8 cellular contexts compared by ENCODE assay signal in the genomic region with DNA sequence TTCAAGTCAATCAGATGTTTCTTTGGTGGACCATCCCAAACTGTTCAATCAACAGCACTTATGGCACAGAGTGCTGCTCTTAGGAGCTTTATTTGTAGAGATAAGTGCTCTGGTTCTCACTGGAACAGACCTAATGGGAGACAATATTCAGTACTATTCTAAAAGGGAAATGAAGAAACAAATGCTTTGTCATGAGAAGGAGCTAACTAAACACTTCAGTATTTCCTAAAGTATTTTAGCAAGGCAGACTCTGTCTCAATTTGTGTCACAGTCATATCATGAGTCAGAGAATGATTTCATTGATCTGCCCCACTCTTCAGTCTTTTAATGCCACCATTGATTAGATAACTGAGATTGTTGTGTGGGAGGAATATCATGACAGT.
A peak's percentile ranks its signal among the peaks of the same experiment; 100 is the strongest.
DNase-seq lines count a peak whose midpoint lies in the region; ATAC-seq, FAIRE-seq and TF ChIP-seq lines count a peak whose summit lies in the region.

No MANE protein-coding gene starts in this region.

- ATAC-seq in GM18858 (IDR thresholded peaks at IDR 0.05; ENCODE audit: unreplicated experiment) (peak; percentile 24), HG02678 (IDR thresholded peaks at IDR 0.05; ENCODE audit: unreplicated experiment) (peak; percentile 37), Right ventricle myocardium superior (ENCODE audit: poor library complexity) (no peak), left ventricle myocardium superior (no peak)

- FAIRE-seq in kidney (lab: Jason Lieb, UNC), result no peak

- CTCF ChIA-PET in OCI-LY7 (lab: Charles Lee; ENCODE audit: unreplicated experiment), result no interaction called here

- H3K4me2 ChIP-seq in OCI-LY7 (ENCODE audit: low read length), result peak overlapping the region; percentile 74

- H4K20me1 ChIP-seq in OCI-LY7 (ENCODE audit: insufficient read depth, low read length), result no peaks in the 10 kb centered on the region

- H3K9ac ChIP-seq in kidney (ENCODE audit: low read length in 2 of 2), result no peak overlapping the region

- H3K4me1 ChIP-seq in OCI-LY7 (ENCODE audit: insufficient read depth, low read length, poor library complexity, severe bottlenecking) (peaks cover 41% of the 10 kb centered on the region), mesodermal cell (ENCODE audit: control insufficient read depth, insufficient read depth, low read length, poor library complexity, severe bottlenecking) (peaks cover 23% of the 10 kb centered on the region), kidney (ENCODE audit: control insufficient read depth in 1 of 2, insufficient read depth in 1 of 2, low read depth in 1 of 2, low read length in 2 of 2) (no peaks in the 10 kb centered on the region)

- H3K9me3 ChIP-seq in OCI-LY7 (ENCODE audit: low read length) (no peaks in the 10 kb centered on the region), mesodermal cell (ENCODE audit: control insufficient read depth, low read length) (no peaks in the 10 kb centered on the region), kidney (ENCODE audit: control insufficient read depth in 1 of 2, low read length in 2 of 2) (no peaks in the 10 kb centered on the region)

- H3K9me2 ChIP-seq in OCI-LY7 (ENCODE audit: insufficient read depth, low read length), result no peaks in the 10 kb centered on the region

- TF ChIP-seq CTCF in OCI-LY7 (conservative IDR thresholded peaks at IDR 0.05; ENCODE audit: low read length), result no peak
- TF ChIP-seq CTCF in kidney (IDR thresholded peaks at IDR 0.05; ENCODE audit: borderline replicate concordance, extremely low read depth, insufficient read depth), result no peak

- no peaks in the 10 kb centered on the region for H3K79me2 ChIP-seq in OCI-LY7 (ENCODE audit: insufficient read depth, low read depth, low read length)

- H2AFZ ChIP-seq in OCI-LY7 (ENCODE audit: low read length), result peak overlapping the region; percentile 93; the same call in 1 of the 2 replicates

- intact Hi-C loops in OCI-LY7 (cut with micrococcal nuclease; ENCODE audit: unreplicated experiment), result loop anchor here (5.0 kb wide), 3 partner anchors 47 to 177 kb away; partner anchors contain the start of genes KIAA0825 and SLF1
- intact Hi-C loops in Right ventricle myocardium superior (cut with DNase I), result no loop called here
- intact Hi-C loops in kidney (cut with DNase I), result no loop called here
- intact Hi-C loops in left ventricle myocardium superior (cut with micrococcal nuclease), result no loop called here

- POLR2A ChIA-PET in OCI-LY7 (lab: Charles Lee), result interaction anchor here (0.7 to 1.5 kb wide), 4 partner anchors 8 to 1751 kb away, joined by 3 read pairs; no protein-coding TSS in a partner anchor

- no peaks in the 10 kb centered on the region for H3K36me3 ChIP-seq in OCI-LY7 (ENCODE audit: insufficient read depth, low read length)
- no peaks in the 10 kb centered on the region for H3K36me3 ChIP-seq in mesodermal cell (ENCODE audit: control insufficient read depth, insufficient read depth, low read length)
- H3K36me3 ChIP-seq in kidney (ENCODE audit: control insufficient read depth in 1 of 2, insufficient read depth in 2 of 2, low read length in 2 of 2), result no peaks in the 10 kb centered on the region

- DNase-seq in OCI-LY7 (ENCODE audit: low spot score) (no peak), Right ventricle myocardium superior (no peak), kidney (no peak), left ventricle myocardium superior (no peak)
- no peak for DNase-seq in activated effector memory CD4-positive, alpha-beta T cell treated with anti-CD3 and anti-CD28 coated beads, Interleukin-2, amount 50 U/mL, for 16 hours

- no TSS peak for BruUV-seq in OCI-LY7 (replicated peaks; lab: Mats Ljungman, UMichigan)

- H3K27ac ChIP-seq in OCI-LY7 (ENCODE audit: low read depth, low read length, poor library complexity, severe bottlenecking) (peak overlapping the region; percentile 84), mesodermal cell (ENCODE audit: low read depth, low read length, severe bottlenecking) (peak overlapping the region; percentile 78), kidney (ENCODE audit: low read depth in 2 of 2, low read length in 2 of 2) (no peak overlapping the region)

- H3K4me3 ChIP-seq in OCI-LY7 (ENCODE audit: low read depth, low read length, poor library complexity, severe bottlenecking), result peak overlapping the region; percentile 58
- no peak overlapping the region for H3K4me3 ChIP-seq in mesodermal cell (ENCODE audit: extremely low read depth, insufficient read depth, low read length, poor library complexity, severe bottlenecking)
- no peak overlapping the region for H3K4me3 ChIP-seq in kidney (ENCODE audit: low read length in 2 of 2)

Comparison
In these comparisons a context has a peak if more than half of its experiments do, and no peak if none do; other contexts are left out.
1. ATAC-seq: peak in GM18858 (single experiment) and HG02678 (single experiment); none in Right ventricle myocardium superior (single experiment) and left ventricle myocardium superior (single experiment).
2. H3K27ac ChIP-seq: peak in OCI-LY7 (single experiment) and mesodermal cell (single experiment); none in kidney (0 of 2).